In the genomic region with DNA sequence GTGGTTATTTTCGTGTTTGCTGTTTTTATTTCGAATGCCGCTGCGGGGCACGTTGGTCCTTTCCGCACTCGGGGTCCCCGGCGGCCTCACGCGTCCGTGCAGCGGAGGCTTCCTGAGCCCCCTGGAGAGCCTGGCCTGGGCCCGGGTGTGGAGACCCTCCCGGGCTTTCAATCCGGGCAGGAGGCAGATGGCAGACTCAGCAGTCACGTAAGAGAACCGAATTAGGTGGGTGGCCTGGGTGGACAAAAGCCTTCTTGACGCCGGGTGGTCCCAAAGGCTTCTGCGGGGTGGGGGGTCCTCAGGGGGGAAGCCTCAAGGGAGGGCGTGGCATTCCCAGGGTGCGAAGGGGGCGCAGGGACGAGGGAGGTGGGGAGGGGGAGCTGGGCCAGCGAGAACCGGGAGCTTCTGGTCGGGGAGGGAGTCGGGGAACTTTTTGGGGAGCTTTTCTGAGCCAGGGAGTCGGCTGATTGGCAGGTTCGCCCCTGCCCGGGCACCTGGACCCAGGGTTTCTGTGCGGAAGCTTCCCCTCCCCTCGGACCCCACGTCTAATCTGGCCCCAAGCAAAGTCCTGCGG, we compare ENCODE assay signal across 5 cellular contexts. TPM values are rescaled to one million over a fixed set of nuclear protein-coding genes. Genes with fewer than 3 reads are reported as not detected.
DNase-seq lines count a peak whose midpoint lies in the region; TF ChIP-seq lines count a peak whose summit lies in the region.

No MANE protein-coding gene starts in this region.

- H4K20me1 ChIP-seq in smooth muscle cell (ENCODE audit: low read depth), result peaks cover 33% of the 10 kb centered on the region

- peak overlapping the region; percentile 99 for H3K4me2 ChIP-seq in smooth muscle cell

- H3K9me3 Mint-ChIP-seq in endodermal cell, result no peaks in the 10 kb centered on the region

- H3K79me2 ChIP-seq in smooth muscle cell (ENCODE audit: low read depth), result peaks cover 3% of the 10 kb centered on the region

- H2AFZ ChIP-seq in smooth muscle cell (ENCODE audit: low read depth), result peak overlapping the region; percentile 63

- H3K27ac ChIP-seq in endodermal cell (ENCODE audit: low read depth, low read length), result peak overlapping the region; percentile 100
- peak overlapping the region; percentile 94 for H3K27ac ChIP-seq in smooth muscle cell (ENCODE audit: low read depth)

- peak overlapping the region; percentile 96 for H3K27ac Mint-ChIP-seq in endodermal cell

- H3K27me3 ChIP-seq in NT2/D1 (ENCODE audit: insufficient read depth, insufficient read length), result no peaks in the 10 kb centered on the region
- H3K27me3 ChIP-seq in endodermal cell (ENCODE audit: control insufficient read depth, insufficient read depth, low read length, poor library complexity, severe bottlenecking), result peaks cover 16% of the 10 kb centered on the region
- no peaks in the 10 kb centered on the region for H3K27me3 ChIP-seq in smooth muscle cell (ENCODE audit: low read depth)

- peak overlapping the region; percentile 66 for H3K4me3 ChIP-seq in NT2/D1 (ENCODE audit: insufficient read length, low read depth)
- H3K4me3 ChIP-seq in endodermal cell (ENCODE audit: low read length), result peak overlapping the region; percentile 81
- H3K4me3 ChIP-seq in smooth muscle cell, result peak overlapping the region; percentile 70

- H3K9me3 ChIP-seq in NT2/D1 (ENCODE audit: insufficient read depth, low read length) (no peaks in the 10 kb centered on the region), endodermal cell (ENCODE audit: control insufficient read depth, low read length) (no peaks in the 10 kb centered on the region), smooth muscle cell (replicated peaks; ENCODE audit: low read depth) (no peaks in the 10 kb centered on the region)

- DNase-seq in NT2/D1 (ENCODE audit: low read depth, low spot score) (no peak), endodermal cell (peak; percentile 73), smooth muscle cell (lab: John Stamatoyannopoulos, UW; ENCODE audit: unreplicated experiment) (no peak), COLO668 (lab: John Stamatoyannopoulos, UW; ENCODE audit: unreplicated experiment) (no peak)
- DNase-seq in stimulated activated CD8-positive, alpha-beta memory T cell treated with anti-CD3 and anti-CD28 coated beads, Interleukin-4, amount 100 ng/mL, for 48 hours, result no peak

- H3K36me3 ChIP-seq in NT2/D1 (ENCODE audit: insufficient read depth, insufficient read length, low read length) (peaks cover 11% of the 10 kb centered on the region), endodermal cell (ENCODE audit: control insufficient read depth, insufficient read depth, low read length) (no peaks in the 10 kb centered on the region), smooth muscle cell (ENCODE audit: low read depth) (no peaks in the 10 kb centered on the region)

- TF ChIP-seq CTCF in endodermal cell (conservative IDR thresholded peaks at IDR 0.05), result no peak
- TF ChIP-seq CTCF in smooth muscle cell (IDR thresholded peaks at IDR 0.05; ENCODE audit: borderline replicate concordance, insufficient read depth, poor library complexity, severe bottlenecking), result no peak

- no peaks in the 10 kb centered on the region for H3K36me3 Mint-ChIP-seq in endodermal cell (ENCODE audit: low read depth)

- H3K4me1 ChIP-seq in NT2/D1 (ENCODE audit: insufficient read depth, insufficient read length) (peaks cover 38% of the 10 kb centered on the region), endodermal cell (ENCODE audit: control insufficient read depth, insufficient read depth, low read length) (peaks cover 22% of the 10 kb centered on the region), smooth muscle cell (ENCODE audit: low read depth) (peaks cover 13% of the 10 kb centered on the region)

- H3K9ac ChIP-seq in NT2/D1 (ENCODE audit: insufficient read length, low read depth), result peak overlapping the region; percentile 94
- H3K9ac ChIP-seq in endodermal cell (ENCODE audit: extremely low read depth, low read length, poor library complexity, severe bottlenecking), result peak overlapping the region; percentile 95
- H3K9ac ChIP-seq in smooth muscle cell (ENCODE audit: low read depth), result peak overlapping the region; percentile 88

- 7% methylated on average over 22 to 36 of the region's 36 CpGs for WGBS in endodermal cell (ENCODE audit: insufficient coverage in 1 of 2, insufficient read length in 1 of 2), 2 experiments
- 7% methylated on average over 34 of the region's 36 CpGs for WGBS in smooth muscle cell (ENCODE audit: low lambda C conversion rate)

- H3F3A ChIP-seq in smooth muscle cell (ENCODE audit: low read depth), result no peaks in the 10 kb centered on the region

- peak overlapping the region; percentile 59 for H3K4me3 Mint-ChIP-seq in endodermal cell

- peaks cover 22% of the 10 kb centered on the region for H3K4me1 Mint-ChIP-seq in endodermal cell

- H3K27me3 Mint-ChIP-seq in endodermal cell (ENCODE audit: insufficient read depth), result peaks cover 58% of the 10 kb centered on the region

RNA-seq across cellular contexts. Expression of a gene that starts 1.2 kb away (rescaled TPM):
- total RNA-seq in endodermal cell, result 10 to 100 TPM; 16.1 to 19.7 TPM
- 144 TPM for polyA plus RNA-seq in endodermal cell (2013, experiment 1 of 2)
- 117 TPM for polyA plus RNA-seq in endodermal cell (2013, experiment 2 of 2)
- 33.8 and 57.0 TPM in 2 replicates for total RNA-seq in smooth muscle cell
- polyA plus RNA-seq in smooth muscle cell, result 72.0 and 82.1 TPM in 2 replicates

RNA-seq across cellular contexts. Expression of a gene that starts 12.2 kb away (rescaled TPM):
- total RNA-seq in endodermal cell, result 10 to 100 TPM; 46.6 to 48.4 TPM
- 31.4 TPM for polyA plus RNA-seq in endodermal cell (2013, experiment 1 of 2)
- 31.8 TPM for polyA plus RNA-seq in endodermal cell (2013, experiment 2 of 2)
- total RNA-seq in smooth muscle cell, result 49.1 and 109 TPM in 2 replicates
- polyA plus RNA-seq in smooth muscle cell, result 147 and 148 TPM in 2 replicates

RNA-seq across cellular contexts. Expression of a gene that starts 18.8 kb away (rescaled TPM):
- total RNA-seq in endodermal cell, result 100 to 1,000 TPM; 269 to 288 TPM
- polyA plus RNA-seq in endodermal cell (2013, experiment 1 of 2), result 192 TPM
- polyA plus RNA-seq in endodermal cell (2013, experiment 2 of 2), result 176 TPM
- 24.7 and 28.9 TPM in 2 replicates for total RNA-seq in smooth muscle cell
- 17.5 and 31.0 TPM in 2 replicates for polyA plus RNA-seq in smooth muscle cell

RNA-seq across cellular contexts. Expression of a gene that starts 19.3 kb away (rescaled TPM):
- total RNA-seq in endodermal cell (not detected), smooth muscle cell (0.22 TPM in 1 of 2 replicates, not detected in the other)
- polyA plus RNA-seq in endodermal cell (2013, experiment 1 of 2), result not detected
- not detected for polyA plus RNA-seq in endodermal cell (2013, experiment 2 of 2)
- polyA plus RNA-seq in smooth muscle cell, result 2.6 and 3.1 TPM in 2 replicates

RNA-seq across cellular contexts. Expression of a gene that starts 34.9 kb away (rescaled TPM):
- total RNA-seq in endodermal cell (1 to 10 TPM; 1.5 to 4.6 TPM), smooth muscle cell (1.9 and 2.6 TPM in 2 replicates)
- not detected for polyA plus RNA-seq in endodermal cell (2013, experiment 1 of 2)
- polyA plus RNA-seq in endodermal cell (2013, experiment 2 of 2), result 0.29 TPM
- polyA plus RNA-seq in smooth muscle cell, result 5.2 and 9.6 TPM in 2 replicates
